Comparison of ENCODE assay signal across 18 cellular contexts in the genomic region with DNA sequence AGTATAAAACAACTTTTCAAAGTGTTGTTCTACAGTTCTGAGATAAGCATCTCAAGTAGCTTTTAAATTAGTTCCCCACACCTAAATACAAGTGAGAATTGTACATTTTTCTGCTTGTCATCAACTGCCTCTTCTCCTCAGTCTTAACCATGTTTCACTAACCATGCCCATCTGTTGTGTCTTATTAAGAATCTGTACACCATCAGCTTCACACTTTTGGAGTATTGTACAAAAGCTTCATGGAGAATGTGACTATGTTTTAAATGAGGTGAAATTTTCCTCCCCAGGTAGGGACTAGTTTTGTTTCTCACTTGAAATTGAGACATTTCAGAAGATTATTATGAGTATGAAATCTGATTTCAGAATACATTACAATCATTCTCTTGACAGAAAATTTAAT.
"Had no signal": no experiment of that assay in that cellular context is flagged by ENCODE, and none has a peak within 500 bp of the region (broad histone marks: within the 10 kb centered on the region; RNA-seq: fewer than 3 reads in every experiment).

No MANE protein-coding gene starts in this region.

- H3K27me3 ChIP-seq: MG63, SJSA1 had no signal

- H3K9me3 ChIP-seq: MG63, SJSA1 had no signal

- H3K27ac ChIP-seq: SJSA1, SK-N-MC had no signal

- DNase-seq: KBM-7, MG63, NCI-H1092 treated with DMSO at 0.1 percent for 48 hours, NCI-H1436, NCI-H187, NCI-H2029, NCI-H2081 treated with DMSO at 0.1 percent for 48 hours, NCI-H2171, NCI-H226, NCI-H510A, NCI-H524 treated with DMSO at 0.1 percent for 48 hours, NCI-H69, NCI-H774, Right ventricle myocardium superior, RPMI8226, SIG-M5 had no signal

- H3K4me1 ChIP-seq: SJSA1 had no signal

- H3K4me3 ChIP-seq: MG63, SJSA1, SK-N-MC had no signal

- H3K36me3 ChIP-seq: SJSA1 had no signal
